1 cellular context compared by ENCODE assay signal in genomic region chr9:68844196-68844595, GRCh38.
TF ChIP-seq lines count a peak whose summit lies in the region.

No MANE protein-coding gene starts in this region.

TF ChIP-seq in H1, 55 proteins besides CTCF, POLR2A, EP300 and RAD21 (continued from another document):
- TF ChIP-seq, protein P1, sequence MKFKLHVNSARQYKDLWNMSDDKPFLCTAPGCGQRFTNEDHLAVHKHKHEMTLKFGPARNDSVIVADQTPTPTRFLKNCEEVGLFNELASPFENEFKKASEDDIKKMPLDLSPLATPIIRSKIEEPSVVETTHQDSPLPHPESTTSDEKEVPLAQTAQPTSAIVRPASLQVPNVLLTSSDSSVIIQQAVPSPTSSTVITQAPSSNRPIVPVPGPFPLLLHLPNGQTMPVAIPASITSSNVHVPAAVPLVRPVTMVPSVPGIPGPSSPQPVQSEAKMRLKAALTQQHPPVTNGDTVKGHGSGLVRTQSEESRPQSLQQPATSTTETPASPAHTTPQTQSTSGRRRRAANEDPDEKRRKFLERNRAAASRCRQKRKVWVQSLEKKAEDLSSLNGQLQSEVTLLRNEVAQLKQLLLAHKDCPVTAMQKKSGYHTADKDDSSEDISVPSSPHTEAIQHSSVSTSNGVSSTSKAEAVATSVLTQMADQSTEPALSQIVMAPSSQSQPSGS (IDR thresholded peaks at IDR 0.05; ENCODE audit: low read length) = no peak
- TF ChIP-seq CTBP2 (IDR thresholded peaks at IDR 0.05; ENCODE audit: borderline replicate concordance, insufficient read depth, insufficient read length, low read length) = no peak
- no peak for TF ChIP-seq TEAD4 (IDR thresholded peaks at IDR 0.05; ENCODE audit: low read depth, low read length)
- TF ChIP-seq SP1 (IDR thresholded peaks at IDR 0.05; ENCODE audit: low read depth, low read length) = no peak
- no peak for TF ChIP-seq TCF12 (IDR thresholded peaks at IDR 0.05; ENCODE audit: low read depth, low read length)
- TF ChIP-seq CHD2 (IDR thresholded peaks at IDR 0.05; ENCODE audit: low read length) = no peak
- no peak for TF ChIP-seq NANOG (IDR thresholded peaks at IDR 0.05; ENCODE audit: insufficient read depth, low read depth, low read length, poor library complexity, severe bottlenecking)
- no peak for TF ChIP-seq SIX5 (IDR thresholded peaks at IDR 0.05; ENCODE audit: low read depth, low read length)
- no peak for TF ChIP-seq BRCA1 (IDR thresholded peaks at IDR 0.05; ENCODE audit: low read depth, low read length)
- no peak for TF ChIP-seq POLR2AphosphoS5 (IDR thresholded peaks at IDR 0.05; ENCODE audit: low read depth, low read length)
- TF ChIP-seq CBX8 (IDR thresholded peaks at IDR 0.05; ENCODE audit: borderline replicate concordance, low read depth, low read length) = no peak
- no peak for TF ChIP-seq KDM5A (IDR thresholded peaks at IDR 0.05; ENCODE audit: low read length)
- no peak for TF ChIP-seq TAF7 (optimal IDR thresholded peaks at IDR 0.05; ENCODE audit: borderline replicate concordance, low read depth, low read length)
TF ChIP-seq in H1: peak in this region for 0.
